In genomic region chr16:28140788-28141618, GRCh38 we compare ENCODE assay signal across 8 cellular contexts.
A peak's percentile ranks its signal among the peaks of the same experiment; 100 is the strongest.
DNase-seq lines count a peak whose midpoint lies in the region; ATAC-seq and TF ChIP-seq lines count a peak whose summit lies in the region.

No MANE protein-coding gene starts in this region.

- ATAC-seq in GM18499 (IDR thresholded peaks at IDR 0.05; ENCODE audit: insufficient read depth, unreplicated experiment) (peak; percentile 73), HG02763 (IDR thresholded peaks at IDR 0.05; ENCODE audit: unreplicated experiment) (peak; percentile 62), natural killer cell (peak; percentile 66 to 88 (median 79))

- intact Hi-C loops in natural killer cell (cut with micrococcal nuclease) = loop anchor here (1.0 to 5.0 kb wide), 5 partner anchors 46 to 353 kb away; partner anchors contain the start of genes APOBR, SBK1 and XPO6

- H3K27ac Mint-ChIP-seq in natural killer cell = peak overlapping the region; percentile 93 to 98

- H3K9me3 Mint-ChIP-seq in natural killer cell = no peaks in the 10 kb centered on the region

- H3K36me3 Mint-ChIP-seq in natural killer cell = no peaks in the 10 kb centered on the region

- peaks cover 82% of the 10 kb centered on the region in 2 donors for H3K4me1 Mint-ChIP-seq in natural killer cell

- DNase-seq in NOMO-1 treated with dmso at 0.1 percent for 144 hours (lab: John Stamatoyannopoulos, UW; ENCODE audit: unreplicated experiment) = peak; percentile 67
- DNase-seq in activated gamma-delta T cell treated with anti-CD3 and anti-CD28 coated beads, Interleukin-2, amount 50 U/mL, for 16 hours (ENCODE audit: low read depth) = peak; percentile 44
- DNase-seq in natural killer cell = peak; percentile 67
- no peak for DNase-seq in nucleus accumbens (lab: John Stamatoyannopoulos, UW)
- DNase-seq in NCI-H446 (lab: John Stamatoyannopoulos, UW) = no peak
- no peak for DNase-seq in amniotic stem cell (lab: John Stamatoyannopoulos, UW)

- peak; percentile 43 for TF ChIP-seq CTCF in natural killer cell (IDR thresholded peaks at IDR 0.05)

- no peaks in the 10 kb centered on the region for H3K27me3 Mint-ChIP-seq in natural killer cell (ENCODE audit: low read depth in 2 of 2)

- peak overlapping the region; percentile 89 for H3K4me3 Mint-ChIP-seq in natural killer cell

Comparison
In these comparisons a context has a peak if more than half of its experiments do, and no peak if none do; other contexts are left out.
1. DNase-seq: peak in NOMO-1 treated with dmso at 0.1 percent for 144 hours (single experiment), activated gamma-delta T cell treated with anti-CD3 and anti-CD28 coated beads, Interleukin-2, amount 50 U/mL, for 16 hours (single experiment) and natural killer cell (single experiment); none in nucleus accumbens (0 of 56), NCI-H446 (0 of 2) and amniotic stem cell (single experiment).
2. Peak in every context shown above with its lines, with median percentiles within 50 percentile points of each other: ATAC-seq.